ENCODE assay signal across 7 cellular contexts in the genomic region with DNA sequence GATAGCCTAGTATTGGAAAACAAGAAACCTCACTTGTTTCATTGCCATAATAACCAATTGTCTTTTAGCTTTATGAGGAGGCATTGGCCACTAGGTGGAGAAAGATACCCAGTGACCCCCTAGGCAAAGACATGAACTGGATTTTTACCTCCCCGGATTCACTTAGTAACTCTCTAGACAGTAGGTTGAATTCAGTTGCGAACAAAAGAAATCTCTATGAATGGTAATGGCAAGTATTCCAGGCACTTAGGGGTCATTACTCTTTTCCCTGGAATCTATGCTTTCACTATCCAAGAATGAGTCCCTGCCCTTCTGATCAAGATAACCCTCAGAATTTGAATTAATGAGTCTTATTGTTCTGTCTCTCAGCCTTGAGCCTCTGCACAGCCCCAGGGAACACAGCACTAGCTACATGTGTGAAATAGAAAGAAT. TPM values are rescaled to one million over a fixed set of nuclear protein-coding genes. Genes with fewer than 3 reads are reported as not detected.
DNase-seq lines count a peak whose midpoint lies in the region; ATAC-seq and TF ChIP-seq lines count a peak whose summit lies in the region.

No MANE protein-coding gene starts in this region.

- intact Hi-C loops in body of pancreas (cut with DNase I) (no loop called here), uterus (cut with DNase I; ENCODE audit: low total_unique reads) (loop anchor here (10.0 kb wide), 1 partner anchor 100 kb away; no protein-coding TSS in a partner anchor)
- intact Hi-C loops in activated CD4-positive, alpha-beta T cell treated with anti-CD3 and anti-CD28 coated beads for 36 hours (cut with DNase I, micrococcal nuclease) = loop anchor here in 1 of 2 experiments (2.0 kb wide), 1 partner anchor 102 kb away; no protein-coding TSS in a partner anchor

- CTCF ChIA-PET in activated CD4-positive, alpha-beta T cell treated with anti-CD3 and anti-CD28 coated beads for 36 hours (lab: Charles Lee) = interaction anchor here (0.5 to 1.1 kb wide), 3 partner anchors 11 to 161 kb away, joined by 3 to 7 read pairs (median 3); no protein-coding TSS in a partner anchor

- H3K9me3 ChIP-seq in body of pancreas = no peaks in the 10 kb centered on the region
- H3K9me3 ChIP-seq in uterus = no peaks in the 10 kb centered on the region

- no peak overlapping the region for H3K4me3 Mint-ChIP-seq in activated CD4-positive, alpha-beta T cell treated with anti-CD3 and anti-CD28 coated beads for 36 hours

- TF ChIP-seq CTCF in body of pancreas (IDR thresholded peaks at IDR 0.05) (peak; percentile 22 to 51 (median 35)), uterus (IDR thresholded peaks at IDR 0.05) (peak; percentile 71 to 84 (median 78))

- H3K4me3 ChIP-seq in body of pancreas = no peak overlapping the region
- no peak overlapping the region for H3K4me3 ChIP-seq in uterus

- H3K27me3 Mint-ChIP-seq in activated CD4-positive, alpha-beta T cell treated with anti-CD3 and anti-CD28 coated beads for 36 hours = peaks cover 4% of the 10 kb centered on the region

- no peak overlapping the region for H3K27ac Mint-ChIP-seq in activated CD4-positive, alpha-beta T cell treated with anti-CD3 and anti-CD28 coated beads for 36 hours

- 17 to 21% methylated on average over 2 of the region's 2 CpGs for WGBS in body of pancreas, 2 donors

- H3K4me1 ChIP-seq in body of pancreas (peaks cover 8% of the 10 kb centered on the region), uterus (peaks cover 0 to 5% of the 10 kb centered on the region in 2 donors)

- H3K27me3 ChIP-seq in body of pancreas (no peaks in the 10 kb centered on the region), uterus (no peaks in the 10 kb centered on the region)

- ATAC-seq in GM19351 (IDR thresholded peaks at IDR 0.05; ENCODE audit: unreplicated experiment) (peak; percentile 66), body of pancreas (peak; percentile 56)
- no peak for ATAC-seq in activated CD4-positive, alpha-beta T cell treated with anti-CD3 and anti-CD28 coated beads for 36 hours

- TF ChIP-seq POLR2A in body of pancreas (IDR thresholded peaks at IDR 0.05) = no peak
- TF ChIP-seq POLR2A in uterus (IDR thresholded peaks at IDR 0.05) = no peak

- H3K9me3 Mint-ChIP-seq in activated CD4-positive, alpha-beta T cell treated with anti-CD3 and anti-CD28 coated beads for 36 hours (ENCODE audit: low read depth) = no peaks in the 10 kb centered on the region

- H3K36me3 Mint-ChIP-seq in activated CD4-positive, alpha-beta T cell treated with anti-CD3 and anti-CD28 coated beads for 36 hours (ENCODE audit: low read depth) = no peaks in the 10 kb centered on the region

- H3K4me1 Mint-ChIP-seq in activated CD4-positive, alpha-beta T cell treated with anti-CD3 and anti-CD28 coated beads for 36 hours = no peaks in the 10 kb centered on the region

- DNase-seq in NCI-H2107 treated with DMSO at 0.1 percent for 48 hours (lab: John Stamatoyannopoulos, UW; ENCODE audit: unreplicated experiment) (peak; percentile 88), body of pancreas (peak in 2 of 4 donors; percentile 13 to 15), islet precursor cell (peak; percentile 78), uterus (peak in 1 of 2 donors; percentile 49)
- no peak for DNase-seq in activated CD4-positive, alpha-beta T cell treated with anti-CD3 and anti-CD28 coated beads, Interleukin-2, amount 50 U/mL, for 48 hours
- no peak for DNase-seq in activated CD4-positive, alpha-beta T cell treated with anti-CD3 and anti-CD28 coated beads for 36 hours

- POLR2A ChIA-PET in activated CD4-positive, alpha-beta T cell treated with anti-CD3 and anti-CD28 coated beads for 36 hours (lab: Charles Lee) = no interaction called here

- H3K36me3 ChIP-seq in body of pancreas (replicated peaks in 1 of 2; ENCODE audit: insufficient read depth in 1 of 2, low read depth in 2 of 2) (no peaks in the 10 kb centered on the region), uterus (no peaks in the 10 kb centered on the region)

- H3K27ac ChIP-seq in body of pancreas = no peak overlapping the region
- no peak overlapping the region for H3K27ac ChIP-seq in uterus

RNA-seq across cellular contexts. Expression of gene RHOJ, which starts 29.5 kb away (rescaled TPM):
- total RNA-seq in body of pancreas (1 to 10 TPM; 4.2 to 7.3 TPM), uterus (10 to 100 TPM; 13.6 to 40.8 (median 25.0) TPM)
- not detected for total RNA-seq in activated CD4-positive, alpha-beta T cell treated with anti-CD3 and anti-CD28 coated beads for 36 hours

Comparison
In these comparisons a context has a peak if more than half of its experiments do, and no peak if none do; other contexts are left out.
1. DNase-seq: peak in NCI-H2107 treated with DMSO at 0.1 percent for 48 hours (single experiment) and islet precursor cell (single experiment); none in activated CD4-positive, alpha-beta T cell treated with anti-CD3 and anti-CD28 coated beads, Interleukin-2, amount 50 U/mL, for 48 hours (0 of 2) and activated CD4-positive, alpha-beta T cell treated with anti-CD3 and anti-CD28 coated beads for 36 hours (single experiment).
2. RNA of gene RHOJ, which starts 29.5 kb away (total RNA-seq): 13.6 to 40.8 TPM in uterus and 4.2 to 7.3 TPM in body of pancreas; not detected in activated CD4-positive, alpha-beta T cell treated with anti-CD3 and anti-CD28 coated beads for 36 hours; every median in the first group is over 4 times any median in the second.